Comparison of ENCODE assay signal across 8 cellular contexts in the genomic region with DNA sequence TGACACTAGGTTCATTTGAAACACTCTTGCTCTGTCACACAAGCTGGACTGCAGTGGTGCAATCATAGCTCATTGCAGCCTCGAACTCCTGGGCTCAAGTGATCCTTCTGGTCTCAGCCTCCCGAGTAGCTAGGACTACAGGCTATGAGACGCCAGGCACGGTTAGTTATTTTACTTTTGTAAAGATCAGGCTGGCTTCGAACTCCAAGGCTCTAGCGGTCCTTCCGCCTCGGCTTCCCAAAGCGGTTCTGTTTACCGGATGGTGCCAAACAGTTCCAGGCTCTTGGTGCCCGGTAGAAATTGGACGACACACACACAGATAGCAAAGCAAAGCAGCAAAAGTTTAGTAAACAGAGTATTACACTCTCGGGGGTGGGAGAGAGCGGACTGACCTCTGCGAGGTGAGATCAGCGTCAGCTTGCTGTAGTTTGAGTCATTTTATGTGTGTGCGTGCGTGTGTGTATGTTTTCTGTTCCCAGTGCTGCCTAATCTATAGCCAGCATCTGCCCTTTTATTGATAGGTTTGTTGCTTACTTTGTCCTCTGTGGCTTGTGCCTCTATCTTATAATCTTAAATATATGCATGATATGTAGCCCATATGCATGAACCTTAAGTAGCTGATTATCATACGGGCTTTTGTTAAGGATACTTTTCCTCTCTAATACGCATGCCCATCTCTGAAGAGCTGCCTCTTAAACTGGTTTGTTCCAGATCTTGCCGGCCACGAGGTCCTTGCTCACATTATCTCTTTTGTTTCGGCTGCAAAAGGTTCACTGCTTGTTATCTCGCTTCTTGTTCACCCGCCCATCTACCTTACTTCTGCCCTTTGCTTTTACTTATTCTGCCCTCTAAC.
A peak's percentile ranks its signal among the peaks of the same experiment; 100 is the strongest.
DNase-seq lines count a peak whose midpoint lies in the region; ATAC-seq and TF ChIP-seq lines count a peak whose summit lies in the region.

No MANE protein-coding gene starts in this region.

- H3K9ac ChIP-seq in GM23248: peak overlapping the region; percentile 100

- no peaks in the 10 kb centered on the region for H3K9me3 ChIP-seq in GM23248 (ENCODE audit: low read depth)
- H3K9me3 ChIP-seq in SJCRH30 (replicated peaks): no peaks in the 10 kb centered on the region
- no peaks in the 10 kb centered on the region for H3K9me3 ChIP-seq in heart right ventricle

- no peaks in the 10 kb centered on the region for H4K20me1 ChIP-seq in GM23248 (ENCODE audit: insufficient read depth)

- TF ChIP-seq CTCF in heart right ventricle (IDR thresholded peaks at IDR 0.05): no peak

- peak; percentile 44 for ATAC-seq in activated naive CD8-positive, alpha-beta T cell treated with anti-CD3 and anti-CD28 coated beads, Interleukin-2, amount 10 ng/mL, durations not matched to agents 7 days and 5 days (ENCODE audit: low read depth)
- ATAC-seq in heart right ventricle (peak; percentile 41 to 77 (median 73)), GM18870 (IDR thresholded peaks at IDR 0.05; ENCODE audit: unreplicated experiment) (no peak)

- peak overlapping the region; percentile 99 for H3K4me3 ChIP-seq in GM23248
- H3K4me3 ChIP-seq in SJCRH30: peak overlapping the region; percentile 75
- H3K4me3 ChIP-seq in heart right ventricle: peak overlapping the region; percentile 61 to 95 (median 82)

- H3K27ac Mint-ChIP-seq in activated naive CD8-positive, alpha-beta T cell treated with anti-CD3 and anti-CD28 coated beads, Interleukin-2, amount 10 ng/mL, durations not matched to agents 7 days and 5 days: no peak overlapping the region

- H3K36me3 Mint-ChIP-seq in activated naive CD8-positive, alpha-beta T cell treated with anti-CD3 and anti-CD28 coated beads, Interleukin-2, amount 10 ng/mL, durations not matched to agents 7 days and 5 days: peaks cover 8% of the 10 kb centered on the region

- peaks cover 46% of the 10 kb centered on the region for H3K79me2 ChIP-seq in GM23248 (ENCODE audit: insufficient read depth)

- POLR2A ChIA-PET in activated naive CD8-positive, alpha-beta T cell treated with anti-CD3 and anti-CD28 coated beads, Interleukin-2, amount 10 ng/mL, durations not matched to agents 7 days and 5 days (lab: Charles Lee): interaction anchor here (0.7 to 20.1 kb wide), 34 partner anchors 7 to 1816 kb away, joined by 3 to 2159 read pairs (median 14); a partner anchor contains a TSS

- 1% methylated on average over 25 of the region's 25 CpGs for WGBS in GM23248 (ENCODE audit: low coverage in 1 of 2, low lambda C conversion rate in 2 of 2, missing lambda C conversion rate in 2 of 2), 2 experiments
- 0 to 1% methylated on average over 25 of the region's 25 CpGs for WGBS in heart right ventricle, 2 donors

- peak overlapping the region; percentile 60 for H2AFZ ChIP-seq in GM23248

- no peak overlapping the region for H3K4me3 Mint-ChIP-seq in activated naive CD8-positive, alpha-beta T cell treated with anti-CD3 and anti-CD28 coated beads, Interleukin-2, amount 10 ng/mL, durations not matched to agents 7 days and 5 days

- H3K9me2 ChIP-seq in GM23248 (ENCODE audit: insufficient read depth): no peaks in the 10 kb centered on the region

- H3K27ac ChIP-seq in GM23248 (peak overlapping the region; percentile 100), SJCRH30 (peak overlapping the region; percentile 97), heart right ventricle (peak overlapping the region; percentile 86 to 98 (median 96))

- H3K27me3 ChIP-seq in GM23248 (replicated peaks; ENCODE audit: insufficient read depth) (no peaks in the 10 kb centered on the region), SJCRH30 (no peaks in the 10 kb centered on the region), heart right ventricle (no peaks in the 10 kb centered on the region)

- peak; percentile 77 for DNase-seq in DMS79 treated with DMSO at 0.1 percent for 48 hours (lab: John Stamatoyannopoulos, UW)
- DNase-seq in GM23248: peak; percentile 93
- DNase-seq in NAMALWA (ENCODE audit: low spot score): peak; percentile 91
- peak; percentile 60 to 82 for DNase-seq in SJCRH30
- DNase-seq in activated naive CD8-positive, alpha-beta T cell treated with anti-CD3 and anti-CD28 coated beads, Interleukin-2, amount 10 ng/mL, durations not matched to agents 7 days and 5 days: peak; percentile 60
- peak in 1 of 2 donors; percentile 43 for DNase-seq in heart right ventricle
- DNase-seq in posterior vena cava (ENCODE audit: low spot score): peak; percentile 80

- H3K4me1 ChIP-seq in GM23248 (ENCODE audit: insufficient read depth) (peaks cover 23% of the 10 kb centered on the region), SJCRH30 (peaks cover 2% of the 10 kb centered on the region; the same call in 1 of the 2 replicates), heart right ventricle (peaks cover 0 to 41% (median 31%) of the 10 kb centered on the region in 9 donors)

- in situ Hi-C loops in GM23248 (cut with MboI): no loop called here

- H3K4me1 Mint-ChIP-seq in activated naive CD8-positive, alpha-beta T cell treated with anti-CD3 and anti-CD28 coated beads, Interleukin-2, amount 10 ng/mL, durations not matched to agents 7 days and 5 days: peaks cover 26% of the 10 kb centered on the region

- no peaks in the 10 kb centered on the region for H3K27me3 Mint-ChIP-seq in activated naive CD8-positive, alpha-beta T cell treated with anti-CD3 and anti-CD28 coated beads, Interleukin-2, amount 10 ng/mL, durations not matched to agents 7 days and 5 days

- intact Hi-C loops in heart right ventricle (cut with DNase I): loop anchor here in 4 of 10 donors (2.0 to 10.0 kb wide), 3 partner anchors 55 to 1812 kb away; a partner anchor contains a TSS
- intact Hi-C loops in posterior vena cava (cut with DNase I): no loop called here

- peak overlapping the region; percentile 100 for H3K4me2 ChIP-seq in GM23248 (ENCODE audit: unreplicated experiment)

- H3K36me3 ChIP-seq in GM23248 (ENCODE audit: low read depth) (no peaks in the 10 kb centered on the region), SJCRH30 (no peaks in the 10 kb centered on the region), heart right ventricle (peaks cover 0 to 12% (median 0%) of the 10 kb centered on the region in 9 donors)

- H3K9me3 Mint-ChIP-seq in activated naive CD8-positive, alpha-beta T cell treated with anti-CD3 and anti-CD28 coated beads, Interleukin-2, amount 10 ng/mL, durations not matched to agents 7 days and 5 days: no peaks in the 10 kb centered on the region

- H3F3A ChIP-seq in GM23248 (ENCODE audit: insufficient read depth): peaks cover 38% of the 10 kb centered on the region
